Comparison of ENCODE assay signal across 9 cellular contexts in genomic region chr2:215833531-215834162, GRCh38.
DNase-seq lines count a peak whose midpoint lies in the region; ATAC-seq, FAIRE-seq and TF ChIP-seq lines count a peak whose summit lies in the region.
"Had no signal": no experiment of that assay in that cellular context is flagged by ENCODE, and none has a peak within 500 bp of the region (broad histone marks: within the 10 kb centered on the region; RNA-seq: fewer than 3 reads in every experiment).

No MANE protein-coding gene starts in this region.

- WGBS in A549 (ENCODE audit: missing lambda C conversion rate), result 54% methylated on average over 5 of the region's 5 CpGs
- 36% methylated on average over 5 of the region's 5 CpGs for WGBS in hepatocyte (ENCODE audit: low lambda C conversion rate, missing lambda C conversion rate)

- TF ChIP-seq CTCF in A549 (IDR thresholded peaks at IDR 0.05) (no peak), hepatocyte (IDR thresholded peaks at IDR 0.05; ENCODE audit: poor library complexity) (no peak), GM13977 (IDR thresholded peaks at IDR 0.05; ENCODE audit: extremely low read depth, insufficient read depth, missing control alignments) (no peak)

- H3K27ac ChIP-seq in A549 (peak overlapping the region; percentile 60 to 70), SJCRH30 (peak overlapping the region; percentile 66), hepatocyte (peak overlapping the region; percentile 63)

- DNase-seq in A549 (ENCODE audit: low read depth in 1 of 2, low spot score in 1 of 2) (peak in 1 of 2 experiments; percentile 65), HT-29 (ENCODE audit: low spot score) (peak; percentile 45), SJCRH30 (peak; percentile 52 to 84), hepatocyte (ENCODE audit: low spot score) (peak; percentile 47), T-helper 9 cell (no peak), T-helper 1 cell (no peak), cerebellum (ENCODE audit: low spot score) (no peak), GM13977 (ENCODE audit: low spot score) (no peak)
- DNase-seq: endodermal cell had no signal

- in situ Hi-C loops in GM13977 (cut with MboI; ENCODE audit: low pct_unique_long_range_greater_than_20kb, low sequenced_read_pairs, unreplicated experiment), result no loop called here

- no peaks in the 10 kb centered on the region for H3K9me2 ChIP-seq in hepatocyte (replicated peaks; ENCODE audit: insufficient read depth)

- peak in 1 of 2 experiments; percentile 62; a peak in 2 of 6 replicates for ATAC-seq in A549

- FAIRE-seq in A549 (lab: Jason Lieb, UNC), result no peak

- H3K4me2 ChIP-seq in A549 (peak overlapping the region; percentile 50), hepatocyte (peak overlapping the region; percentile 33)

- TF ChIP-seq POLR2A in A549 (IDR thresholded peaks at IDR 0.05; ENCODE audit: low read length), result no peak

- no peak overlapping the region for H2AFZ ChIP-seq in hepatocyte

- peaks cover 39% of the 10 kb centered on the region for H3K4me1 ChIP-seq in A549
- H3K4me1 ChIP-seq in SJCRH30, result peaks cover 25% of the 10 kb centered on the region
- H3K4me1 ChIP-seq in hepatocyte (ENCODE audit: insufficient read depth), result peaks cover 24% of the 10 kb centered on the region

- no peak overlapping the region for H3K4me3 ChIP-seq in A549
- no peak overlapping the region for H3K4me3 ChIP-seq in SJCRH30
- H3K4me3 ChIP-seq in hepatocyte, result no peak overlapping the region

- CTCF ChIA-PET in A549 (lab: Yijun Ruan, JAX), result no interaction called here

- POLR2A ChIA-PET in A549 (lab: Yijun Ruan, JAX), result interaction anchor here (0.6 kb wide), 2 partner anchors 10 to 522 kb away, joined by 5 to 6 read pairs; partner anchors contain the start of gene ATIC

- H3K27me3 ChIP-seq in SJCRH30 (no peaks in the 10 kb centered on the region), hepatocyte (no peaks in the 10 kb centered on the region)

- TF ChIP-seq EP300 in A549 (IDR thresholded peaks at IDR 0.05), result no peak

- TF ChIP-seq RAD21 in A549 (conservative IDR thresholded peaks at IDR 0.05 in 1 of 2, IDR thresholded peaks at IDR 0.05 in 1 of 2), result no peak

- no peaks in the 10 kb centered on the region for H4K20me1 ChIP-seq in hepatocyte (ENCODE audit: insufficient read depth, poor library complexity, severe bottlenecking)

- no peaks in the 10 kb centered on the region for H3K36me3 ChIP-seq in SJCRH30
- H3K36me3 ChIP-seq in hepatocyte (replicated peaks; ENCODE audit: insufficient read depth, low read depth), result no peaks in the 10 kb centered on the region

- no peaks in the 10 kb centered on the region for H3K79me2 ChIP-seq in hepatocyte

- H3K9me3 ChIP-seq in A549, result no peaks in the 10 kb centered on the region
- H3K9me3 ChIP-seq in SJCRH30 (replicated peaks), result no peaks in the 10 kb centered on the region; the same call in 1 of the 2 replicates
- no peaks in the 10 kb centered on the region for H3K9me3 ChIP-seq in hepatocyte (ENCODE audit: low read depth)

TF ChIP-seq in A549, 52 proteins besides CTCF, POLR2A, EP300 and RAD21:
- TF ChIP-seq PHF8 (IDR thresholded peaks at IDR 0.05; ENCODE audit: borderline replicate concordance, low read depth) (no peak), CEBPB (IDR thresholded peaks at IDR 0.05) (no peak; a peak in 1 of 4 replicates), MAZ (IDR thresholded peaks at IDR 0.05; ENCODE audit: borderline replicate concordance, low read depth, low read length) (no peak), JUN (IDR thresholded peaks at IDR 0.05) (no peak), NPAS2 (CRISPR knock-in tag; IDR thresholded peaks at IDR 0.05; ENCODE audit: borderline replicate concordance) (no peak), MYC (IDR thresholded peaks at IDR 0.05; ENCODE audit: borderline replicate concordance, low read length) (no peak), PBX3 (IDR thresholded peaks at IDR 0.05) (no peak), ESRRA (IDR thresholded peaks at IDR 0.05; ENCODE audit: borderline replicate concordance, low read length) (no peak)

Comparison
In these comparisons a context has a peak if more than half of its experiments do, and no peak if none do; other contexts are left out.
1. DNase-seq: peak in HT-29 (single experiment), SJCRH30 (2 of 2) and hepatocyte (single experiment); none in T-helper 9 cell (single experiment), T-helper 1 cell (0 of 5), cerebellum (single experiment) and GM13977 (single experiment).
2. Peak in every context shown above with its lines, with median percentiles within 50 percentile points of each other: H3K27ac ChIP-seq.